In genomic region chr14:37903561-37904191, GRCh38 we compare ENCODE assay signal across 9 cellular contexts.
A peak's percentile ranks its signal among the peaks of the same experiment; 100 is the strongest.
DNase-seq lines count a peak whose midpoint lies in the region; ATAC-seq and TF ChIP-seq lines count a peak whose summit lies in the region.
"Had no signal": no experiment of that assay in that cellular context is flagged by ENCODE, and none has a peak within 500 bp of the region (broad histone marks: within the 10 kb centered on the region; RNA-seq: fewer than 3 reads in every experiment).

No MANE protein-coding gene starts in this region.

- no peaks in the 10 kb centered on the region for H3K4me1 Mint-ChIP-seq in activated T-helper 17 cell treated with anti-CD3 and anti-CD28 coated beads, Interleukin-2, amount 50 U/mL, for 72 hours

- intact Hi-C loops in body of pancreas (cut with DNase I), result loop anchor here (10.0 kb wide), 1 partner anchor 301 kb away; the partner anchor contains the start of gene SSTR1

- no peaks in the 10 kb centered on the region for H3K9me3 Mint-ChIP-seq in activated T-helper 17 cell treated with anti-CD3 and anti-CD28 coated beads, Interleukin-2, amount 50 U/mL, for 72 hours

- peak; percentile 14 for DNase-seq in CMK (ENCODE audit: low read depth)
- DNase-seq in NCI-H446 (lab: John Stamatoyannopoulos, UW), result peak; percentile 46 to 85
- DNase-seq in body of pancreas, result peak in 3 of 4 donors; percentile 18 to 33 (median 29)
- DNase-seq in kidney epithelial cell (ENCODE audit: low read depth), result peak; percentile 12
- no peak for DNase-seq in thoracic aorta (ENCODE audit: low spot score)
- no peak for DNase-seq in substantia nigra (lab: John Stamatoyannopoulos, UW)

- no peak for TF ChIP-seq POLR2A in body of pancreas (IDR thresholded peaks at IDR 0.05)

- H3K4me1 ChIP-seq in body of pancreas, result peaks cover 7% of the 10 kb centered on the region
- H3K4me1 ChIP-seq in thoracic aorta (ENCODE audit: control insufficient read depth in 1 of 2, low read depth in 2 of 2), result no peaks in the 10 kb centered on the region
- H3K4me1 ChIP-seq: SJSA1 had no signal

- H3K27me3 ChIP-seq in body of pancreas (no peaks in the 10 kb centered on the region), kidney epithelial cell (ENCODE audit: control insufficient read depth, insufficient read depth, low read length) (no peaks in the 10 kb centered on the region), thoracic aorta (replicated peaks; ENCODE audit: insufficient read depth) (no peaks in the 10 kb centered on the region)

- H3K36me3 Mint-ChIP-seq in activated T-helper 17 cell treated with anti-CD3 and anti-CD28 coated beads, Interleukin-2, amount 50 U/mL, for 72 hours (ENCODE audit: low read depth), result no peaks in the 10 kb centered on the region

- H3K9me3 ChIP-seq in body of pancreas (no peaks in the 10 kb centered on the region), thoracic aorta (no peaks in the 10 kb centered on the region)
- H3K9me3 ChIP-seq: SJSA1 had no signal

- no peak overlapping the region for H3K27ac Mint-ChIP-seq in activated T-helper 17 cell treated with anti-CD3 and anti-CD28 coated beads, Interleukin-2, amount 50 U/mL, for 72 hours

- H3K36me3 ChIP-seq in body of pancreas (replicated peaks in 1 of 2; ENCODE audit: insufficient read depth in 1 of 2, low read depth in 2 of 2), result no peaks in the 10 kb centered on the region
- no peaks in the 10 kb centered on the region for H3K36me3 ChIP-seq in kidney epithelial cell (ENCODE audit: control insufficient read depth, insufficient read depth, low read length)
- no peaks in the 10 kb centered on the region for H3K36me3 ChIP-seq in thoracic aorta
- H3K36me3 ChIP-seq: SJSA1 had no signal

- no peak overlapping the region for H3K4me3 ChIP-seq in body of pancreas
- H3K4me3 ChIP-seq in kidney epithelial cell (ENCODE audit: low read depth, low read length), result no peak overlapping the region
- H3K4me3 ChIP-seq in thoracic aorta, result no peak overlapping the region
- H3K4me3 ChIP-seq: SJSA1 had no signal

- 3 to 9% methylated on average over 8 of the region's 8 CpGs for WGBS in body of pancreas, 2 donors

- H3K27ac ChIP-seq in body of pancreas (no peak overlapping the region), thoracic aorta (no peak overlapping the region), substantia nigra (ENCODE audit: low read depth, low read length, poor library complexity, severe bottlenecking) (no peak overlapping the region)
- H3K27ac ChIP-seq: SJSA1 had no signal

- ATAC-seq in GM21529 (IDR thresholded peaks at IDR 0.05; ENCODE audit: unreplicated experiment) (peak; percentile 51), body of pancreas (peak; percentile 81), thoracic aorta (ENCODE audit: insufficient number of reproducible peaks, low FRiP score, low read depth) (no peak)
- ATAC-seq in activated T-helper 17 cell treated with anti-CD3 and anti-CD28 coated beads, Interleukin-2, amount 50 U/mL, for 72 hours (replicated peaks), result no peak

- H3K27me3 Mint-ChIP-seq in activated T-helper 17 cell treated with anti-CD3 and anti-CD28 coated beads, Interleukin-2, amount 50 U/mL, for 72 hours, result peaks cover 8% of the 10 kb centered on the region

- TF ChIP-seq CTCF in body of pancreas (IDR thresholded peaks at IDR 0.05) (peak; percentile 42 to 77 (median 73)), kidney epithelial cell (IDR thresholded peaks at IDR 0.05; ENCODE audit: insufficient read depth, low read length, poor library complexity, severe bottlenecking) (peak; percentile 35), thoracic aorta (IDR thresholded peaks at IDR 0.05) (peak; percentile 53)

- H3K4me3 Mint-ChIP-seq in activated T-helper 17 cell treated with anti-CD3 and anti-CD28 coated beads, Interleukin-2, amount 50 U/mL, for 72 hours, result no peak overlapping the region

Comparison
In these comparisons a context has a peak if more than half of its experiments do, and no peak if none do; other contexts are left out.
1. DNase-seq: peak in CMK (single experiment), NCI-H446 (2 of 2), body of pancreas (3 of 4) and kidney epithelial cell (single experiment); none in thoracic aorta (single experiment) and substantia nigra (0 of 49).
2. ATAC-seq: peak in GM21529 (single experiment) and body of pancreas (single experiment); none in thoracic aorta (single experiment) and activated T-helper 17 cell treated with anti-CD3 and anti-CD28 coated beads, Interleukin-2, amount 50 U/mL, for 72 hours (single experiment).
3. Peak in every context shown above with its lines, with median percentiles within 50 percentile points of each other: CTCF ChIP-seq.